Comparison of ENCODE assay signal across 9 cellular contexts in genomic region chr3:52471371-52472238, GRCh38. TPM values are rescaled to one million over a fixed set of nuclear protein-coding genes. Genes with fewer than 3 reads are reported as not detected.
A peak's percentile ranks its signal among the peaks of the same experiment; 100 is the strongest.
DNase-seq lines count a peak whose midpoint lies in the region; ATAC-seq and TF ChIP-seq lines count a peak whose summit lies in the region.
"Had no signal": no experiment of that assay in that cellular context is flagged by ENCODE, and none has a peak within 500 bp of the region (broad histone marks: within the 10 kb centered on the region; RNA-seq: fewer than 3 reads in every experiment).

No MANE protein-coding gene starts in this region.

- peak; percentile 69 for TF ChIP-seq CTCF in MCF 10A (IDR thresholded peaks at IDR 0.05; ENCODE audit: unreplicated experiment)

- no peaks in the 10 kb centered on the region for H3K27me3 Mint-ChIP-seq in MCF 10A (ENCODE audit: insufficient read depth, unreplicated experiment)
- no peaks in the 10 kb centered on the region for H3K27me3 Mint-ChIP-seq in effector memory CD8-positive, alpha-beta T cell

- no peaks in the 10 kb centered on the region for H3K4me1 Mint-ChIP-seq in MCF 10A (ENCODE audit: insufficient read depth, unreplicated experiment)
- H3K4me1 Mint-ChIP-seq in effector memory CD8-positive, alpha-beta T cell (ENCODE audit: low read depth in 2 of 2): peaks cover 0 to 11% of the 10 kb centered on the region in 2 donors

- POLR2A ChIA-PET in MCF 10A (lab: Yijun Ruan, JAX): interaction anchor here (0.5 to 1.5 kb wide), 4 partner anchors 14 to 156 kb away, joined by 3 to 5 read pairs (median 3); partner anchors contain the start of gene UQCC5

- intact Hi-C loops in MCF 10A (cut with micrococcal nuclease): loop anchor here (1.0 to 10.0 kb wide), 3 partner anchors 26 to 211 kb away; partner anchors contain the start of genes NT5DC2 and UQCC5

- H3K27ac Mint-ChIP-seq in MCF 10A (ENCODE audit: low read depth, unreplicated experiment): no peak overlapping the region
- peak overlapping the region in 1 of 2 donors; percentile 32 for H3K27ac Mint-ChIP-seq in effector memory CD8-positive, alpha-beta T cell

- peaks cover 66% of the 10 kb centered on the region for H3K36me3 Mint-ChIP-seq in MCF 10A (ENCODE audit: insufficient read depth, unreplicated experiment)
- H3K36me3 Mint-ChIP-seq in effector memory CD8-positive, alpha-beta T cell (ENCODE audit: insufficient read depth): peaks cover 69% of the 10 kb centered on the region

- no peak overlapping the region for H3K4me3 Mint-ChIP-seq in MCF 10A (ENCODE audit: unreplicated experiment)
- no peak overlapping the region for H3K4me3 Mint-ChIP-seq in effector memory CD8-positive, alpha-beta T cell

- H3K9me3 Mint-ChIP-seq in MCF 10A (ENCODE audit: unreplicated experiment): no peaks in the 10 kb centered on the region
- H3K9me3 Mint-ChIP-seq in effector memory CD8-positive, alpha-beta T cell: no peaks in the 10 kb centered on the region

- no peak overlapping the region for H3K27ac ChIP-seq in substantia nigra (ENCODE audit: low read depth, low read length, poor library complexity, severe bottlenecking)

- CTCF ChIA-PET in MCF 10A (lab: Yijun Ruan, JAX): interaction anchor here (0.6 to 2.0 kb wide), 9 partner anchors 11 to 1026 kb away, joined by 3 to 10 read pairs (median 4); no protein-coding TSS in a partner anchor

- peak; percentile 81 for DNase-seq in GM03348 (ENCODE audit: low spot score)
- DNase-seq in NCI-H526 treated with DMSO at 0.1 percent for 48 hours (lab: John Stamatoyannopoulos, UW): peak; percentile 9
- peak; percentile 67 for DNase-seq in MCF 10A (ENCODE audit: unreplicated experiment)
- DNase-seq in left kidney (ENCODE audit: low read depth, low spot score): peak; percentile 62
- DNase-seq in substantia nigra (lab: John Stamatoyannopoulos, UW): peak in 39 of 49 donors; percentile 9 to 82 (median 42)
- no peak for DNase-seq in effector memory CD8-positive, alpha-beta T cell
- DNase-seq in NCI-H774 (lab: John Stamatoyannopoulos, UW): no peak

- no TSS peak for BruUV-seq in MCF 10A (replicated peaks; lab: Mats Ljungman, UMichigan)

- ATAC-seq in effector memory CD8-positive, alpha-beta T cell (replicated peaks): no peak
- ATAC-seq in GM21576 (IDR thresholded peaks at IDR 0.05; ENCODE audit: unreplicated experiment): no peak

RNA-seq across cellular contexts. Expression of gene NISCH, which starts 16.2 kb away (rescaled TPM):
- total RNA-seq in MCF 10A (2022): 60.5 and 69.7 TPM in 2 replicates

RNA-seq across cellular contexts. Expression of gene TNNC1, which starts 17.8 kb away (rescaled TPM):
- 0.61 TPM in 2 replicates for total RNA-seq in MCF 10A (2022)

RNA-seq across cellular contexts. Expression of gene STAB1, which starts 23.5 kb away (rescaled TPM):
- not detected in 2 replicates for total RNA-seq in MCF 10A (2022)

RNA-seq across cellular contexts. Expression of gene SEMA3G, which starts 26.7 kb away (rescaled TPM):
- total RNA-seq in MCF 10A (2022): 0.12 TPM in 1 of 2 replicates, not detected in the other
- total RNA-seq: T-helper 1 cell treated with Interleukin-12 subunit alpha and Interleukin-12 subunit beta and Interleukin-4 antibody, amounts not matched to agents 30 ng/mL and 1 ng/mL, for 36 hours had no signal

Comparison
In these comparisons a context has a peak if more than half of its experiments do, and no peak if none do; other contexts are left out.
1. DNase-seq: peak in GM03348 (single experiment), NCI-H526 treated with DMSO at 0.1 percent for 48 hours (single experiment), MCF 10A (single experiment), left kidney (single experiment) and substantia nigra (39 of 49); none in effector memory CD8-positive, alpha-beta T cell (0 of 3) and NCI-H774 (single experiment).